In the genomic region with DNA sequence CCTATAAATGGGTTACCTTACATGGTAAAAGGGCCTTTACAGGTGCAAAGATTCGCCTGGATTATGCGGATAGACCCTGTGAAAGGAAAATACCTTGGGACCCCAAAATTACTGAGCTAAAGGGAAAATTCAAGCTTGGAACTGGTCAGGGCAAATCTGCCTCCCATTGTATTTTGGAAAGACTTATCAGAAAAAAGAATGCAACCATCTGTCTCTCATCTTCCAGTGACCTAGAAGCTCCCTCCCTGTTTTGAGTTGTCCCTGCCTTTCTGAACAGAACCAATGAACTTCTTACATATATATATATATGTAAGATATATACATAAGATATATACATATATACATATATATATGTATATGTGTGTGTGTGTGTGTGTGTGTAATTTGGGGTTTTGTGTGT, we compare ENCODE assay signal across 28 cellular contexts.
"Had no signal": no experiment of that assay in that cellular context is flagged by ENCODE, and none has a peak within 500 bp of the region (broad histone marks: within the 10 kb centered on the region; RNA-seq: fewer than 3 reads in every experiment).

No MANE protein-coding gene starts in this region.

- DNase-seq: stimulated activated CD4-positive, alpha-beta T cell treated with anti-CD3 and anti-CD28 coated beads, Interleukin-2, amount 100 ng/mL, for 48 hours; stimulated activated CD4-positive, alpha-beta T cell treated with anti-CD3 and anti-CD28 coated beads, Interleukin-4, amount 100 ng/mL, for 1 hour; stimulated activated CD4-positive, alpha-beta T cell treated with anti-CD3 and anti-CD28 coated beads, Interleukin-4, amount 100 ng/mL, for 24 hours; stimulated activated CD4-positive, alpha-beta T cell treated with anti-CD3 and anti-CD28 coated beads, Interleukin-4, amount 100 ng/mL, for 4 hours; stimulated activated CD8-positive, alpha-beta memory T cell treated with anti-CD3 and anti-CD28 coated beads, Interleukin-4, amount 100 ng/mL, for 48 hours; stimulated activated naive B cell treated with anti-CD40 and anti-IgM and Interleukin-4, amounts not matched to agents 10 μg/mL and 1 μg/mL and 100 μg/mL, for 72 hours; stimulated activated naive CD4-positive, alpha-beta T cell; stimulated activated naive CD4-positive, alpha-beta T cell treated with Interleukin-2 at 50 U/mL for 16 hours; stimulated activated naive CD8-positive, alpha-beta T cell treated with anti-CD3 and anti-CD28 coated beads, Interleukin-15, amount 100 ng/mL, for 72 hours; stimulated activated naive CD8-positive, alpha-beta T cell treated with anti-CD3 and anti-CD28 coated beads, Interleukin-15, Interleukin-2, amounts not matched to agents 100 U/mL and 50 U/mL, for 24 hours; stomach; substantia nigra; testis; thyroid gland; tibial artery; transverse colon; trophoblast cell; upper lobe of left lung; upper lobe of right lung; uterus had no signal

- H3K27me3 ChIP-seq: stomach, suprapubic skin, testis, thyroid gland, tibial artery, tibial nerve, transverse colon, upper lobe of left lung, upper lobe of right lung, uterus, vagina had no signal

- H3K27ac Mint-ChIP-seq: stimulated activated effector memory CD8-positive, alpha-beta T cell treated with anti-CD3 and anti-CD28 coated beads, Interleukin-12 subunit alpha, Interleukin-12 subunit beta, amount 100 ng/mL, for 72 hours; stimulated activated memory B cell treated with anti-CD40 and anti-IgM and Interleukin-4, amounts not matched to agents 10 μg/mL and 1 μg/mL and 100 μg/mL, for 72 hours; stimulated activated naive B cell treated with anti-CD40 and anti-IgM and Interleukin-4, amounts not matched to agents 10 μg/mL and 1 μg/mL and 100 μg/mL, for 72 hours; stimulated activated naive CD8-positive, alpha-beta T cell treated with anti-CD3 and anti-CD28 coated beads, Interleukin-15, Interleukin-2, amounts not matched to agents 100 ng/mL and 50 ng/mL, for 24 hours; type B pancreatic cell had no signal

- H3K9me3 Mint-ChIP-seq: type B pancreatic cell had no signal

- H3K4me3 Mint-ChIP-seq: stimulated activated effector memory CD8-positive, alpha-beta T cell treated with anti-CD3 and anti-CD28 coated beads, Interleukin-12 subunit alpha, Interleukin-12 subunit beta, amount 100 ng/mL, for 72 hours; stimulated activated memory B cell treated with anti-CD40 and anti-IgM and Interleukin-4, amounts not matched to agents 10 μg/mL and 1 μg/mL and 100 μg/mL, for 72 hours; stimulated activated naive B cell treated with anti-CD40 and anti-IgM and Interleukin-4, amounts not matched to agents 10 μg/mL and 1 μg/mL and 100 μg/mL, for 72 hours; stimulated activated naive CD8-positive, alpha-beta T cell treated with anti-CD3 and anti-CD28 coated beads, Interleukin-15, amount 100 ng/mL, for 72 hours; stimulated activated naive CD8-positive, alpha-beta T cell treated with anti-CD3 and anti-CD28 coated beads, Interleukin-15, Interleukin-2, amounts not matched to agents 100 ng/mL and 50 ng/mL, for 24 hours; type B pancreatic cell had no signal

- H3K4me1 Mint-ChIP-seq: stimulated activated effector memory CD8-positive, alpha-beta T cell treated with anti-CD3 and anti-CD28 coated beads, Interleukin-12 subunit alpha, Interleukin-12 subunit beta, amount 100 ng/mL, for 72 hours; stimulated activated memory B cell treated with anti-CD40 and anti-IgM and Interleukin-4, amounts not matched to agents 10 μg/mL and 1 μg/mL and 100 μg/mL, for 72 hours; stimulated activated naive B cell treated with anti-CD40 and anti-IgM and Interleukin-4, amounts not matched to agents 10 μg/mL and 1 μg/mL and 100 μg/mL, for 72 hours; stimulated activated naive CD8-positive, alpha-beta T cell treated with anti-CD3 and anti-CD28 coated beads, Interleukin-15, amount 100 ng/mL, for 72 hours had no signal

- H3K27ac ChIP-seq: stomach, suprapubic skin, testis, thoracic aorta, thyroid gland, tibial artery, tibial nerve, transverse colon, upper lobe of left lung, upper lobe of right lung, uterus, vagina had no signal

- ATAC-seq: stimulated activated effector memory CD8-positive, alpha-beta T cell treated with anti-CD3 and anti-CD28 coated beads, Interleukin-12 subunit alpha, Interleukin-12 subunit beta, amount 100 ng/mL, for 72 hours; stimulated activated memory B cell treated with anti-CD40 and anti-IgM and Interleukin-4, amounts not matched to agents 10 μg/mL and 1 μg/mL and 100 μg/mL, for 72 hours; stimulated activated naive B cell treated with anti-CD40 and anti-IgM and Interleukin-4, amounts not matched to agents 10 μg/mL and 1 μg/mL and 100 μg/mL, for 72 hours; stimulated activated naive CD8-positive, alpha-beta T cell treated with anti-CD3 and anti-CD28 coated beads, Interleukin-15, amount 100 ng/mL, for 72 hours; stimulated activated naive CD8-positive, alpha-beta T cell treated with anti-CD3 and anti-CD28 coated beads, Interleukin-15, Interleukin-2, amounts not matched to agents 100 U/mL and 50 U/mL, for 24 hours; upper lobe of right lung had no signal

- H3K9me3 ChIP-seq: suprapubic skin, testis, thoracic aorta, thyroid gland, tibial artery, tibial nerve, transverse colon, upper lobe of left lung, upper lobe of right lung, uterus, vagina had no signal

- H3K27me3 Mint-ChIP-seq: stimulated activated memory B cell treated with anti-CD40 and anti-IgM and Interleukin-4, amounts not matched to agents 10 μg/mL and 1 μg/mL and 100 μg/mL, for 72 hours; stimulated activated naive B cell treated with anti-CD40 and anti-IgM and Interleukin-4, amounts not matched to agents 10 μg/mL and 1 μg/mL and 100 μg/mL, for 72 hours; stimulated activated naive CD8-positive, alpha-beta T cell treated with anti-CD3 and anti-CD28 coated beads, Interleukin-15, amount 100 ng/mL, for 72 hours; stimulated activated naive CD8-positive, alpha-beta T cell treated with anti-CD3 and anti-CD28 coated beads, Interleukin-15, Interleukin-2, amounts not matched to agents 100 ng/mL and 50 ng/mL, for 24 hours; type B pancreatic cell had no signal

- H3K36me3 Mint-ChIP-seq: stimulated activated effector memory CD8-positive, alpha-beta T cell treated with anti-CD3 and anti-CD28 coated beads, Interleukin-12 subunit alpha, Interleukin-12 subunit beta, amount 100 ng/mL, for 72 hours; stimulated activated memory B cell treated with anti-CD40 and anti-IgM and Interleukin-4, amounts not matched to agents 10 μg/mL and 1 μg/mL and 100 μg/mL, for 72 hours; stimulated activated naive B cell treated with anti-CD40 and anti-IgM and Interleukin-4, amounts not matched to agents 10 μg/mL and 1 μg/mL and 100 μg/mL, for 72 hours; type B pancreatic cell had no signal
